ENCODE assay signal across 18 cellular contexts in genomic region chr5:179370490-179371122, GRCh38. TPM values are rescaled to one million over a fixed set of nuclear protein-coding genes. Genes with fewer than 3 reads are reported as not detected.
DNase-seq lines count a peak whose midpoint lies in the region; ATAC-seq and TF ChIP-seq lines count a peak whose summit lies in the region.
"Had no signal": no experiment of that assay in that cellular context is flagged by ENCODE, and none has a peak within 500 bp of the region (broad histone marks: within the 10 kb centered on the region; RNA-seq: fewer than 3 reads in every experiment).

No MANE protein-coding gene starts in this region.

- intact Hi-C loops in cardiac septum (cut with DNase I) (no loop called here), right cardiac atrium (cut with DNase I) (no loop called here), tibial artery (cut with DNase I; ENCODE audit: low total_unique reads) (no loop called here)

- H3K9me3 Mint-ChIP-seq in chondrocyte (ENCODE audit: low read depth): no peaks in the 10 kb centered on the region
- H3K9me3 Mint-ChIP-seq: HFFc6 had no signal

- H3K9me3 ChIP-seq in right cardiac atrium (ENCODE audit: control insufficient read depth, low read length) (no peaks in the 10 kb centered on the region), tibial artery (no peaks in the 10 kb centered on the region)
- H3K9me3 ChIP-seq: BLaER1 treated with 17β-estradiol and CSF1 and Interleukin-3, amounts not matched to agents 10 nM and 100 nM had no signal

- DNase-seq in cardiac septum (ENCODE audit: low spot score): peak; percentile 59
- DNase-seq in right cardiac atrium: no peak
- DNase-seq in chondrocyte (ENCODE audit: low spot score): peak; percentile 87
- peak; percentile 14 for DNase-seq in midbrain (lab: John Stamatoyannopoulos, UW)
- peak; percentile 12 to 56 for DNase-seq in tibial artery
- no peak for DNase-seq in foreskin melanocyte
- DNase-seq in activated CD4-positive, alpha-beta T cell treated with anti-CD3 and anti-CD28 coated beads, Interleukin-2, amount 50 U/mL, for 1 hour: no peak
- DNase-seq: CD8-positive, alpha-beta memory T cell; DMS79; NCI-H1417 treated with DMSO at 0.1 percent for 48 hours; NCI-H187 treated with DMSO at 0.1 percent for 48 hours; NCI-H345; NCI-H524 treated with DMSO at 0.1 percent for 48 hours; SIG-M5 had no signal

- ATAC-seq in right cardiac atrium: no peak
- no peak for ATAC-seq in GM21447 (IDR thresholded peaks at IDR 0.05; ENCODE audit: unreplicated experiment)

- H3K4me1 ChIP-seq in right cardiac atrium (ENCODE audit: control insufficient read depth, insufficient read depth, low read length) (no peaks in the 10 kb centered on the region), tibial artery (no peaks in the 10 kb centered on the region)

- WGBS in right cardiac atrium: 81% methylated on average over 24 of the region's 24 CpGs

- no peak overlapping the region for H3K4me3 Mint-ChIP-seq in chondrocyte (ENCODE audit: unreplicated experiment)
- H3K4me3 Mint-ChIP-seq: CD8-positive, alpha-beta memory T cell; HFFc6 had no signal

- no peaks in the 10 kb centered on the region for H3K27me3 ChIP-seq in right cardiac atrium (ENCODE audit: control insufficient read depth, insufficient read depth)
- H3K27me3 ChIP-seq in tibial artery: peaks cover 0 to 16% of the 10 kb centered on the region in 2 donors
- H3K27me3 ChIP-seq: BLaER1 treated with 17β-estradiol and CSF1 and Interleukin-3, amounts not matched to agents 10 nM and 100 nM had no signal

- H3K4me1 Mint-ChIP-seq in chondrocyte (ENCODE audit: low read depth): peaks cover 5% of the 10 kb centered on the region
- H3K4me1 Mint-ChIP-seq: CD8-positive, alpha-beta memory T cell had no signal

- no peak overlapping the region for H3K27ac ChIP-seq in right cardiac atrium (ENCODE audit: low read length)
- H3K27ac ChIP-seq in tibial artery: no peak overlapping the region
- H3K27ac ChIP-seq: BLaER1 treated with 17β-estradiol and CSF1 and Interleukin-3, amounts not matched to agents 10 nM and 100 nM; KMS-11 had no signal

- H3K36me3 Mint-ChIP-seq in chondrocyte (ENCODE audit: low read depth): peaks cover 4% of the 10 kb centered on the region
- H3K36me3 Mint-ChIP-seq: CD8-positive, alpha-beta memory T cell had no signal

- peaks cover 4% of the 10 kb centered on the region for H3K27me3 Mint-ChIP-seq in chondrocyte (ENCODE audit: low read depth)

- H3K4me3 ChIP-seq in right cardiac atrium (ENCODE audit: low read length) (no peak overlapping the region), tibial artery (no peak overlapping the region)
- H3K4me3 ChIP-seq: BLaER1 treated with 17β-estradiol and CSF1 and Interleukin-3, amounts not matched to agents 10 nM and 100 nM had no signal

- no peaks in the 10 kb centered on the region for H3K36me3 ChIP-seq in tibial artery
- H3K36me3 ChIP-seq: BLaER1 treated with 17β-estradiol and CSF1 and Interleukin-3, amounts not matched to agents 10 nM and 100 nM had no signal

- TF ChIP-seq CTCF in chondrocyte (IDR thresholded peaks at IDR 0.05) (no peak), tibial artery (IDR thresholded peaks at IDR 0.05) (no peak)

- no peak overlapping the region for H3K27ac Mint-ChIP-seq in chondrocyte (ENCODE audit: unreplicated experiment)
- H3K27ac Mint-ChIP-seq: CD8-positive, alpha-beta memory T cell; HFFc6 had no signal

RNA-seq across cellular contexts. Expression of gene ADAMTS2, which starts 25.3 kb away (rescaled TPM):
- total RNA-seq in cardiac septum: 5.9 TPM
- 10 to 100 TPM; 11.9 to 23.2 (median 18.0) TPM for total RNA-seq in right cardiac atrium
- 7.0 TPM for polyA plus RNA-seq in right cardiac atrium
- total RNA-seq in chondrocyte: 17.9 to 93.2 TPM (median 91.2 TPM) in 3 replicates
- total RNA-seq: CD8-positive, alpha-beta memory T cell had no signal
- polyA plus RNA-seq: CD8-positive, alpha-beta memory T cell had no signal

Comparison
In these comparisons a context has a peak if more than half of its experiments do, and no peak if none do; other contexts are left out.
1. DNase-seq: peak in cardiac septum (single experiment), chondrocyte (single experiment), midbrain (single experiment) and tibial artery (2 of 2); none in right cardiac atrium (0 of 3), foreskin melanocyte (single experiment) and activated CD4-positive, alpha-beta T cell treated with anti-CD3 and anti-CD28 coated beads, Interleukin-2, amount 50 U/mL, for 1 hour (single experiment).